Comparison of ENCODE assay signal across 9 cellular contexts in the genomic region with DNA sequence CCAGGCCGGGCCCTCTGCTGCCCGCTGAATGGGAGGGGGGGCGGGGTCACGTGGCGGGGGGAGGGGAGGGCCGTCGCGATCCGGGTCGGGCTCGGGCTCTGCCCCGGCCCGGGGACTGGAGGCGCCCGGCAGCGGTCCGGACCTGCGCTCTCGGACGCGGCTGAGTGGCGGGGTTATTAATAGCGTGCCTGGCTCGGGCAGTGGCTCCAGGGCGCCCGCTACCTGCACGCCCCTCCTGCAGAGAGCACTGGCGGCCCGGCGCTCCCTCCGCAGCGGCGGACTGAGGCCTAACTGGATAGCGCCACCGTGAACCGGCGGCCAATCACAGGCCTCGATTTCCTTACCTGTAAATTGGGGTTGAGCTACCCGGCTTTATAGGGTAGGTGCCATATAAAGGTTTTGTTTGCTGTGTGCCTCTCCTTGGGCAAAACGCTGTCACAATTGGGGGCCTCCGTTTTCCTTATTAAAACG. TPM values are rescaled to one million over a fixed set of nuclear protein-coding genes. Genes with fewer than 3 reads are reported as not detected.
A peak's percentile ranks its signal among the peaks of the same experiment; 100 is the strongest.
DNase-seq lines count a peak whose midpoint lies in the region; ATAC-seq and TF ChIP-seq lines count a peak whose summit lies in the region.
"Had no signal": no experiment of that assay in that cellular context is flagged by ENCODE, and none has a peak within 500 bp of the region (broad histone marks: within the 10 kb centered on the region; RNA-seq: fewer than 3 reads in every experiment).

No MANE protein-coding gene starts in this region.

- no peaks in the 10 kb centered on the region for H3K36me3 Mint-ChIP-seq in CD4-positive, alpha-beta T cell (ENCODE audit: low read depth)
- H3K36me3 Mint-ChIP-seq in stimulated activated naive B cell treated with anti-CD40 and anti-IgM and Interleukin-4, amounts not matched to agents 10 μg/mL and 1 μg/mL and 100 μg/mL, for 72 hours = peaks cover 2 to 3% of the 10 kb centered on the region in 2 donors

- H3K4me3 ChIP-seq in HUES64 (ENCODE audit: low read length) (peak overlapping the region; percentile 59), breast epithelium (peak overlapping the region; percentile 36 to 81 (median 57))

- no peak overlapping the region for H3K27ac Mint-ChIP-seq in CD4-positive, alpha-beta T cell
- no peak overlapping the region for H3K27ac Mint-ChIP-seq in stimulated activated naive B cell treated with anti-CD40 and anti-IgM and Interleukin-4, amounts not matched to agents 10 μg/mL and 1 μg/mL and 100 μg/mL, for 72 hours

- CTCF ChIA-PET in CD4-positive, alpha-beta T cell (lab: Charles Lee) = interaction anchor here (0.5 to 0.9 kb wide), 3 partner anchors 19 to 579 kb away, joined by 3 to 4 read pairs (median 3); no protein-coding TSS in a partner anchor

- peaks cover 10% of the 10 kb centered on the region for H3K27me3 Mint-ChIP-seq in CD4-positive, alpha-beta T cell
- peaks cover 0 to 6% of the 10 kb centered on the region in 2 donors for H3K27me3 Mint-ChIP-seq in stimulated activated naive B cell treated with anti-CD40 and anti-IgM and Interleukin-4, amounts not matched to agents 10 μg/mL and 1 μg/mL and 100 μg/mL, for 72 hours

- H3K4me1 ChIP-seq in HUES64 (ENCODE audit: insufficient read depth, low read length) (peaks cover 49% of the 10 kb centered on the region), breast epithelium (peaks cover 42 to 46% of the 10 kb centered on the region in 2 donors)

- H3K36me3 ChIP-seq in HUES64 (ENCODE audit: insufficient read depth, low read length) = no peaks in the 10 kb centered on the region; the same call in 1 of the 2 replicates
- H3K36me3 ChIP-seq in breast epithelium = no peaks in the 10 kb centered on the region

- H3K4me3 Mint-ChIP-seq in CD4-positive, alpha-beta T cell = peak overlapping the region; percentile 51
- peak overlapping the region; percentile 50 to 66 for H3K4me3 Mint-ChIP-seq in stimulated activated naive B cell treated with anti-CD40 and anti-IgM and Interleukin-4, amounts not matched to agents 10 μg/mL and 1 μg/mL and 100 μg/mL, for 72 hours

- no peak for TF ChIP-seq CTCF in CD4-positive, alpha-beta T cell (IDR thresholded peaks at IDR 0.05)
- TF ChIP-seq CTCF in breast epithelium (IDR thresholded peaks at IDR 0.05) = no peak

- POLR2A ChIA-PET in CD4-positive, alpha-beta T cell (lab: Charles Lee) = no interaction called here

- H3K9me3 ChIP-seq in CD4-positive, alpha-beta T cell (ENCODE audit: control insufficient read depth, low read length) = no peaks in the 10 kb centered on the region
- H3K9me3 ChIP-seq in HUES64 (ENCODE audit: insufficient read depth, low read depth, low read length) = no peaks in the 10 kb centered on the region
- no peaks in the 10 kb centered on the region for H3K9me3 ChIP-seq in breast epithelium

- no peaks in the 10 kb centered on the region for H3K9me3 Mint-ChIP-seq in CD4-positive, alpha-beta T cell
- no peaks in the 10 kb centered on the region for H3K9me3 Mint-ChIP-seq in stimulated activated naive B cell treated with anti-CD40 and anti-IgM and Interleukin-4, amounts not matched to agents 10 μg/mL and 1 μg/mL and 100 μg/mL, for 72 hours

- no peaks in the 10 kb centered on the region for H3K27me3 ChIP-seq in CD4-positive, alpha-beta T cell (ENCODE audit: control insufficient read depth, insufficient read depth, low read length)
- H3K27me3 ChIP-seq in HUES64 (ENCODE audit: insufficient read depth, low read length) = no peaks in the 10 kb centered on the region
- no peaks in the 10 kb centered on the region for H3K27me3 ChIP-seq in breast epithelium

- H3K4me1 Mint-ChIP-seq in CD4-positive, alpha-beta T cell (ENCODE audit: low read depth) = peaks cover 49% of the 10 kb centered on the region
- H3K4me1 Mint-ChIP-seq in stimulated activated naive B cell treated with anti-CD40 and anti-IgM and Interleukin-4, amounts not matched to agents 10 μg/mL and 1 μg/mL and 100 μg/mL, for 72 hours = peaks cover 30 to 45% of the 10 kb centered on the region in 2 donors

- intact Hi-C loops in CD4-positive, alpha-beta T cell (cut with DNase I, micrococcal nuclease) = no loop called here
- intact Hi-C loops in breast epithelium (cut with DNase I; ENCODE audit: low total_unique reads) = no loop called here

- under 1% methylated on average over 42 of the region's 42 CpGs for WGBS in HUES64

- peak; percentile 11 for ATAC-seq in CD4-positive, alpha-beta T cell (ENCODE audit: poor library complexity)
- ATAC-seq in stimulated activated naive B cell treated with anti-CD40 and anti-IgM and Interleukin-4, amounts not matched to agents 10 μg/mL and 1 μg/mL and 100 μg/mL, for 72 hours (replicated peaks) = peak; percentile 70 to 71
- ATAC-seq in HG02763 (IDR thresholded peaks at IDR 0.05; ENCODE audit: unreplicated experiment) = no peak
- ATAC-seq in HG02642 (IDR thresholded peaks at IDR 0.05; ENCODE audit: poor library complexity, unreplicated experiment) = no peak

- no peak for TF ChIP-seq POLR2A in breast epithelium (IDR thresholded peaks at IDR 0.05)

- peak overlapping the region; percentile 83 for H3K9ac ChIP-seq in HUES64 (ENCODE audit: low read depth, low read length)

- H3K27ac ChIP-seq in CD4-positive, alpha-beta T cell (ENCODE audit: low read depth, low read length) = no peak overlapping the region
- H3K27ac ChIP-seq in HUES64 (ENCODE audit: low read depth, low read length) (peak overlapping the region; percentile 95; the same call in 1 of the 2 replicates), breast epithelium (peak overlapping the region; percentile 92 to 93)
- H3K27ac ChIP-seq: HL-60 had no signal

- DNase-seq in CD4-positive, alpha-beta T cell = no peak
- DNase-seq in breast epithelium (ENCODE audit: low spot score in 2 of 2) = no peak
- peak; percentile 40 for DNase-seq in iris pigment epithelial cell (ENCODE audit: low read depth)
- DNase-seq in stimulated activated naive B cell treated with anti-CD40 and anti-IgM and Interleukin-4, amounts not matched to agents 10 μg/mL and 1 μg/mL and 100 μg/mL, for 72 hours = no peak
- no peak for DNase-seq in NCI-H748 (lab: John Stamatoyannopoulos, UW; ENCODE audit: unreplicated experiment)

RNA-seq across cellular contexts. Expression of a gene that starts 28.0 kb away (rescaled TPM):
- total RNA-seq in CD4-positive, alpha-beta T cell = 10 to 100 TPM; 20.8 to 22.9 TPM
- polyA plus RNA-seq in HUES64 (2013, experiment 1 of 2) = 23.6 TPM
- 29.1 TPM for polyA plus RNA-seq in HUES64 (2013, experiment 2 of 2)
- 10 to 100 TPM; 10.7 to 17.1 (median 15.4) TPM for total RNA-seq in breast epithelium

RNA-seq across cellular contexts. Expression of a gene that starts 59.1 kb away (rescaled TPM):
- 1 to 10 TPM; 3.0 to 3.2 TPM for total RNA-seq in CD4-positive, alpha-beta T cell
- polyA plus RNA-seq in HUES64 (2013, experiment 1 of 2) = 0.10 TPM
- 0.25 TPM for polyA plus RNA-seq in HUES64 (2013, experiment 2 of 2)
- 10 to 100 TPM; 22.1 to 46.9 (median 24.3) TPM for total RNA-seq in breast epithelium

Comparison
In these comparisons a context has a peak if more than half of its experiments do, and no peak if none do; other contexts are left out.
1. ATAC-seq: peak in CD4-positive, alpha-beta T cell (single experiment) and stimulated activated naive B cell treated with anti-CD40 and anti-IgM and Interleukin-4, amounts not matched to agents 10 μg/mL and 1 μg/mL and 100 μg/mL, for 72 hours (2 of 2); none in HG02763 (single experiment) and HG02642 (single experiment).
2. RNA of a gene that starts 59.1 kb away (total RNA-seq): 22.1 to 46.9 TPM in breast epithelium; 3.0 to 3.2 TPM in CD4-positive, alpha-beta T cell; every median in the first group is over 4 times any median in the second.